In genomic region chr6:161136655-161137054, GRCh38 we compare ENCODE assay signal across 1 cellular context.
TF ChIP-seq lines count a peak whose summit lies in the region.

No MANE protein-coding gene starts in this region.

TF ChIP-seq in SK-N-SH treated with all-trans-retinoic acid at 6 μM for 48 hours, 23 proteins besides CTCF, POLR2A, EP300 and RAD21 (continued from another document):
- TF ChIP-seq ZNF70 (CRISPR knock-in tag; IDR thresholded peaks at IDR 0.05), result no peak
- TF ChIP-seq ISL1 (CRISPR knock-in tag; IDR thresholded peaks at IDR 0.05), result no peak
